16 cellular contexts compared by ENCODE assay signal in the genomic region with DNA sequence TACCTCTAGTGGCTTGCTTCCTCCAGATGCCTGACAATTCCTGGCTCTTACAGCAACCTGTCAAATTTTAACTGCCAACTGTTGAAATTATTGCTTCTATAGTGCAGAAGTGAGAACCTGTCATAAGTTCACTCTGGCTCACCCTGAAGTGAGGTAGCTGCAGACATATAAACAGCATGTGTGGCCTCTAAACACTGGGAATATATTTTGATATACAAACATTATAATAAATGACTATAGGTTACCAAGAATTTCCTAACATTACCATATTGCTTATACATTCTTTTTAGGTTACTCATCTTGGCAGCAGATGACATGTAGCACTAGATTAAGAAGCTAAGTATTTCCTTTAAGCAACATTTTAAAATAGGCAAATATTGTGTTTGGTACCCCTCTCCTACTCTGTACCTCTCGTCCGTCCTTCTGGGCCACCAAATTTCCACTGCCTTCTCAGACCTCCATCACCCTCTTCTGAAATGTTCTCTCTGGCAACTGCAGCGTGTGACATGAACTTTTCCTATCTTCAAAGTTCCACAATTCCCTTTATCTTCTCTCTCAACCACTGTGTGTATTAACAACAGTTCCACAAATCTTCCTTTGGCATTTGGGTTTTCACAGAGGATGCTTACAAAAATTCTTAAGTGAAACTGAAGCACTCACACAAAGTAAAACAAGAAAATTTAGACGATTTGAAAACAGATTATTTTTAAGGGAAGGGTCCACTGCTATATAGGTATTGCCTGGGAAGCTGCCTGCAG. TPM values are rescaled to one million over a fixed set of nuclear protein-coding genes. Genes with fewer than 3 reads are reported as not detected.
DNase-seq lines count a peak whose midpoint lies in the region; ATAC-seq and TF ChIP-seq lines count a peak whose summit lies in the region.
"Had no signal": no experiment of that assay in that cellular context is flagged by ENCODE, and none has a peak within 500 bp of the region (broad histone marks: within the 10 kb centered on the region; RNA-seq: fewer than 3 reads in every experiment).

No MANE protein-coding gene starts in this region.

- intact Hi-C loops in mucosa of descending colon (cut with DNase I, micrococcal nuclease) = loop anchor here in 1 of 2 donors (10.0 kb wide), 1 partner anchor 149 kb away; no protein-coding TSS in a partner anchor

- ATAC-seq in mucosa of descending colon (peak; percentile 82), HG03108 (IDR thresholded peaks at IDR 0.05; ENCODE audit: unreplicated experiment) (no peak), HG03469 (IDR thresholded peaks at IDR 0.05; ENCODE audit: unreplicated experiment) (no peak)
- ATAC-seq: activated CD8-positive, alpha-beta T cell treated with anti-CD3 and anti-CD28 coated beads, Interleukin-2, amount 10 ng/mL, durations not matched to agents 7 days and 5 days; effector memory CD8-positive, alpha-beta T cell; HCT116; Right ventricle myocardium inferior had no signal

- H3K4me1 ChIP-seq in mucosa of descending colon (ENCODE audit: low read depth) = peaks cover 16% of the 10 kb centered on the region

- H3K36me3 ChIP-seq in mucosa of descending colon (ENCODE audit: low read depth) = no peaks in the 10 kb centered on the region

- no peak overlapping the region for H3K4me3 ChIP-seq in mucosa of descending colon

- H3K9me3 ChIP-seq in mucosa of descending colon = no peaks in the 10 kb centered on the region

- DNase-seq in EL (peak; percentile 68), RKO (ENCODE audit: low spot score) (peak; percentile 37), dedifferentiated amniotic fluid mesenchymal stem cell (ENCODE audit: extremely low spot score) (peak; percentile 31), mucosa of descending colon (peak in 1 of 3 donors; percentile 23), HuH-7.5 (ENCODE audit: low spot score) (no peak)
- no peak for DNase-seq in activated naive CD4-positive, alpha-beta T cell treated with anti-CD3 and anti-CD28 coated beads, Interleukin-2, amount 50 U/mL, for 16 hours
- DNase-seq: activated CD8-positive, alpha-beta T cell treated with anti-CD3 and anti-CD28 coated beads, Interleukin-2, amount 10 ng/mL, durations not matched to agents 7 days and 5 days; DMS79 treated with DMSO at 0.1 percent for 48 hours; effector memory CD8-positive, alpha-beta T cell; NCI-H2029 treated with DMSO at 0.1 percent for 48 hours; NCI-H748 treated with DMSO at 0.1 percent for 48 hours; substantia nigra had no signal

- no peak for TF ChIP-seq CTCF in mucosa of descending colon (IDR thresholded peaks at IDR 0.05)

RNA-seq across cellular contexts. Expression of a gene that starts 15.3 kb away (rescaled TPM):
- total RNA-seq in mucosa of descending colon = 10 to 100 TPM; 10.0 to 10.7 (median 10.2) TPM

Comparison
In these comparisons a context has a peak if more than half of its experiments do, and no peak if none do; other contexts are left out.
1. DNase-seq: peak in EL (single experiment), RKO (single experiment) and dedifferentiated amniotic fluid mesenchymal stem cell (single experiment); none in activated naive CD4-positive, alpha-beta T cell treated with anti-CD3 and anti-CD28 coated beads, Interleukin-2, amount 50 U/mL, for 16 hours (single experiment) and HuH-7.5 (single experiment).